1 cellular context compared by ENCODE assay signal in genomic region chr17:75090871-75091854, GRCh38.
TF ChIP-seq lines count a peak whose summit lies in the region.

No MANE protein-coding gene starts in this region.

TF ChIP-seq in HepG2, 621 proteins besides CTCF, POLR2A, EP300 and RAD21 (continued from another document):
- TF ChIP-seq HIC2 (CRISPR knock-in tag; IDR thresholded peaks at IDR 0.05; ENCODE audit: low read depth) = peak; percentile 55
- TF ChIP-seq HBP1 (CRISPR knock-in tag; IDR thresholded peaks at IDR 0.05; ENCODE audit: low read depth) = 0 out of 2 replicates have a peak, but pooled peaks have one; percentile 20
- TF ChIP-seq ZMAT3 (CRISPR knock-in tag; conservative IDR thresholded peaks at IDR 0.05) = 0 out of 2 replicates have a peak, but pooled peaks have one; percentile 18
- TF ChIP-seq HNRNPL (IDR thresholded peaks at IDR 0.05; ENCODE audit: low read depth, low read length) = peak; percentile 75
- peak; percentile 65; the same call in 1 of the 2 replicates for TF ChIP-seq DPF2 (CRISPR knock-in tag; IDR thresholded peaks at IDR 0.05; ENCODE audit: borderline replicate concordance, low read depth)
- no peak; the same call in 1 of the 2 replicates for TF ChIP-seq KDM5B (CRISPR knock-in tag; IDR thresholded peaks at IDR 0.05; ENCODE audit: borderline replicate concordance)
- no peak for TF ChIP-seq ZFP37 (CRISPR knock-in tag; IDR thresholded peaks at IDR 0.05; ENCODE audit: borderline replicate concordance)
- no peak for TF ChIP-seq ZNF414 (CRISPR knock-in tag; IDR thresholded peaks at IDR 0.05)
- TF ChIP-seq JUN (CRISPR knock-in tag; IDR thresholded peaks at IDR 0.05) = no peak
- peak; percentile 75 for TF ChIP-seq TFE3 (CRISPR knock-in tag; IDR thresholded peaks at IDR 0.05)
